Comparison of ENCODE assay signal across 14 cellular contexts in genomic region chr11:60992842-60993409, GRCh38. TPM values are rescaled to one million over a fixed set of nuclear protein-coding genes. Genes with fewer than 3 reads are reported as not detected.
A peak's percentile ranks its signal among the peaks of the same experiment; 100 is the strongest.
DNase-seq lines count a peak whose midpoint lies in the region; ATAC-seq and TF ChIP-seq lines count a peak whose summit lies in the region.
"Had no signal": no experiment of that assay in that cellular context is flagged by ENCODE, and none has a peak within 500 bp of the region (broad histone marks: within the 10 kb centered on the region; RNA-seq: fewer than 3 reads in every experiment).

No MANE protein-coding gene starts in this region.

- H3K4me1 Mint-ChIP-seq in activated CD4-positive, alpha-beta T cell treated with anti-CD3 and anti-CD28 coated beads, Interleukin-2, amount 10 ng/mL, durations not matched to agents 24 days and 14 days: peaks cover 68% of the 10 kb centered on the region
- H3K4me1 Mint-ChIP-seq in activated T-helper 17 cell treated with anti-CD3 and anti-CD28 coated beads, Interleukin-2, amount 50 U/mL, for 72 hours: peaks cover 51% of the 10 kb centered on the region

- no peaks in the 10 kb centered on the region for H3K27me3 Mint-ChIP-seq in activated CD4-positive, alpha-beta T cell treated with anti-CD3 and anti-CD28 coated beads, Interleukin-2, amount 10 ng/mL, durations not matched to agents 24 days and 14 days
- H3K27me3 Mint-ChIP-seq in activated T-helper 17 cell treated with anti-CD3 and anti-CD28 coated beads, Interleukin-2, amount 50 U/mL, for 72 hours: no peaks in the 10 kb centered on the region

- DNase-seq in activated CD4-positive, alpha-beta T cell treated with anti-CD3 and anti-CD28 coated beads, Interleukin-2, amount 10 ng/mL, durations not matched to agents 24 days and 14 days: no peak
- DNase-seq in activated CD4-positive, alpha-beta T cell treated with anti-CD3 and anti-CD28 coated beads, Interleukin-2, amount 50 U/mL, for 4 hours: no peak
- DNase-seq in NCI-H2171 (lab: John Stamatoyannopoulos, UW) (peak; percentile 90), omental fat pad (ENCODE audit: low spot score) (no peak), SIG-M5 treated with dmso at 0.1 percent for 504 hours (lab: John Stamatoyannopoulos, UW; ENCODE audit: unreplicated experiment) (no peak)
- DNase-seq: activated CD4-positive, CD25-positive, alpha-beta regulatory T cell; adrenal gland; GOT3; mesenchymal stem cell; NCI-H526; Right ventricle myocardium superior had no signal

- peak overlapping the region; percentile 96 for H3K27ac Mint-ChIP-seq in activated CD4-positive, alpha-beta T cell treated with anti-CD3 and anti-CD28 coated beads, Interleukin-2, amount 10 ng/mL, durations not matched to agents 24 days and 14 days
- H3K27ac Mint-ChIP-seq in activated T-helper 17 cell treated with anti-CD3 and anti-CD28 coated beads, Interleukin-2, amount 50 U/mL, for 72 hours: peak overlapping the region; percentile 89

- intact Hi-C loops in activated CD4-positive, alpha-beta T cell treated with anti-CD3 and anti-CD28 coated beads, Interleukin-2, amount 10 ng/mL, durations not matched to agents 24 days and 14 days (cut with micrococcal nuclease): loop anchor here (1.0 to 2.0 kb wide), 2 partner anchors 14 to 68 kb away; no protein-coding TSS in a partner anchor

- H3K36me3 Mint-ChIP-seq in activated CD4-positive, alpha-beta T cell treated with anti-CD3 and anti-CD28 coated beads, Interleukin-2, amount 10 ng/mL, durations not matched to agents 24 days and 14 days (ENCODE audit: low read depth): peaks cover 72% of the 10 kb centered on the region
- H3K36me3 Mint-ChIP-seq in activated T-helper 17 cell treated with anti-CD3 and anti-CD28 coated beads, Interleukin-2, amount 50 U/mL, for 72 hours (ENCODE audit: low read depth): peaks cover 100% of the 10 kb centered on the region

- TF ChIP-seq CTCF in omental fat pad (IDR thresholded peaks at IDR 0.05): no peak

- peak overlapping the region; percentile 69 for H3K4me3 Mint-ChIP-seq in activated CD4-positive, alpha-beta T cell treated with anti-CD3 and anti-CD28 coated beads, Interleukin-2, amount 10 ng/mL, durations not matched to agents 24 days and 14 days
- peak overlapping the region; percentile 93 for H3K4me3 Mint-ChIP-seq in activated T-helper 17 cell treated with anti-CD3 and anti-CD28 coated beads, Interleukin-2, amount 50 U/mL, for 72 hours

- ATAC-seq in activated T-helper 17 cell treated with anti-CD3 and anti-CD28 coated beads, Interleukin-2, amount 50 U/mL, for 72 hours (replicated peaks): no peak
- ATAC-seq in omental fat pad (ENCODE audit: low FRiP score) (peak; percentile 22), GM18873 (IDR thresholded peaks at IDR 0.05; ENCODE audit: low FRiP score, unreplicated experiment) (no peak), GM21367 (IDR thresholded peaks at IDR 0.05; ENCODE audit: unreplicated experiment) (no peak)

- no peaks in the 10 kb centered on the region for H3K9me3 Mint-ChIP-seq in activated CD4-positive, alpha-beta T cell treated with anti-CD3 and anti-CD28 coated beads, Interleukin-2, amount 10 ng/mL, durations not matched to agents 24 days and 14 days
- no peaks in the 10 kb centered on the region for H3K9me3 Mint-ChIP-seq in activated T-helper 17 cell treated with anti-CD3 and anti-CD28 coated beads, Interleukin-2, amount 50 U/mL, for 72 hours

RNA-seq across cellular contexts. Expression of gene CD6, which starts 21.4 kb away (rescaled TPM):
- total RNA-seq in activated CD4-positive, alpha-beta T cell treated with anti-CD3 and anti-CD28 coated beads, Interleukin-2, amount 10 ng/mL, durations not matched to agents 24 days and 14 days: 416 and 421 TPM in 2 replicates
- 100 to 1,000 TPM; 254 to 438 TPM for total RNA-seq in activated T-helper 17 cell treated with anti-CD3 and anti-CD28 coated beads, Interleukin-2, amount 50 U/mL, for 72 hours
- 1 to 10 TPM in 3 of 4 donors, under 1 TPM in 1; 0.79 to 6.5 (median 2.2) TPM for total RNA-seq in omental fat pad

RNA-seq across cellular contexts. Expression of gene SLC15A3, which starts 41.0 kb away (rescaled TPM):
- 3.0 and 4.0 TPM in 2 replicates for total RNA-seq in activated CD4-positive, alpha-beta T cell treated with anti-CD3 and anti-CD28 coated beads, Interleukin-2, amount 10 ng/mL, durations not matched to agents 24 days and 14 days
- 1 to 10 TPM; 1.0 to 1.3 TPM for total RNA-seq in activated T-helper 17 cell treated with anti-CD3 and anti-CD28 coated beads, Interleukin-2, amount 50 U/mL, for 72 hours
- total RNA-seq in omental fat pad: 10 to 100 TPM; 17.6 to 56.0 (median 32.3) TPM

Comparison
In these comparisons a context has a peak if more than half of its experiments do, and no peak if none do; other contexts are left out.
1. RNA of gene CD6, which starts 21.4 kb away (total RNA-seq): 254 to 438 TPM in activated T-helper 17 cell treated with anti-CD3 and anti-CD28 coated beads, Interleukin-2, amount 50 U/mL, for 72 hours and 416 to 421 TPM in activated CD4-positive, alpha-beta T cell treated with anti-CD3 and anti-CD28 coated beads, Interleukin-2, amount 10 ng/mL, durations not matched to agents 24 days and 14 days; 0.79 to 6.5 TPM in omental fat pad; every median in the first group is over 10 times any median in the second.